Comparison of ENCODE assay signal across 23 cellular contexts in genomic region chr10:34585422-34586115, GRCh38.
DNase-seq lines count a peak whose midpoint lies in the region; ATAC-seq, FAIRE-seq and TF ChIP-seq lines count a peak whose summit lies in the region.
"Had no signal": no experiment of that assay in that cellular context is flagged by ENCODE, and none has a peak within 500 bp of the region (broad histone marks: within the 10 kb centered on the region; RNA-seq: fewer than 3 reads in every experiment).

No MANE protein-coding gene starts in this region.

- TF ChIP-seq CTCF in A549 (IDR thresholded peaks at IDR 0.05), result no peak
- TF ChIP-seq CTCF in epithelial cell of esophagus (IDR thresholded peaks at IDR 0.05; ENCODE audit: insufficient read depth, low read depth, low read length, missing control alignments), result no peak

- CTCF ChIA-PET in A549 (lab: Yijun Ruan, JAX), result no interaction called here

- H3K27ac ChIP-seq in A549, result peak overlapping the region in 1 of 2 experiments; percentile 46; a peak in 1 of 6 replicates
- H3K27ac ChIP-seq in substantia nigra (ENCODE audit: low read depth, low read length, poor library complexity, severe bottlenecking), result no peak overlapping the region

- POLR2A ChIA-PET in A549 (lab: Yijun Ruan, JAX), result no interaction called here

- H3K4me3 ChIP-seq in A549, result no peak overlapping the region
- H3K4me3 ChIP-seq in epithelial cell of esophagus (ENCODE audit: low read length), result no peak overlapping the region
- H3K4me3 ChIP-seq: body of pancreas had no signal

- DNase-seq in A549 (ENCODE audit: low read depth in 1 of 2, low spot score in 1 of 2) (no peak), HTR-8/SVneo (ENCODE audit: insufficient read length, low spot score) (no peak), epithelial cell of esophagus (ENCODE audit: low read depth) (peak; percentile 20), substantia nigra (lab: John Stamatoyannopoulos, UW) (no peak)
- no peak for DNase-seq in activated CD8-positive, alpha-beta memory T cell treated with anti-CD3 and anti-CD28 coated beads for 24 hours
- DNase-seq: 8988T; activated CD8-positive, alpha-beta memory T cell treated with anti-CD3 and anti-CD28 coated beads, Interleukin-2, amount 50 U/mL, for 48 hours; activated gamma-delta T cell; activated naive CD8-positive, alpha-beta T cell treated with anti-CD3 and anti-CD28 coated beads, Interleukin-2, amount 50 U/mL, for 24 hours; body of pancreas; DMS79; KBM-7; left cardiac atrium; naive thymus-derived CD4-positive, alpha-beta T cell; NCI-H1694; NCI-H2171 treated with DMSO at 0.1 percent for 48 hours; NCI-H69; stimulated activated CD4-positive, alpha-beta T cell treated with anti-CD3 and anti-CD28 coated beads, Interleukin-4, amount 100 ng/mL, for 1 hour; stimulated activated naive CD4-positive, alpha-beta T cell had no signal

- 73% methylated on average over 2 of the region's 2 CpGs for WGBS in A549 (ENCODE audit: missing lambda C conversion rate)

- no peaks in the 10 kb centered on the region for H3K9me3 ChIP-seq in A549
- H3K9me3 ChIP-seq: body of pancreas had no signal

- FAIRE-seq in A549 (lab: Jason Lieb, UNC) (peak; percentile 7), HTR-8/SVneo (lab: Jason Lieb, UNC) (peak; percentile 49)
- FAIRE-seq: GM12891 had no signal

- no peak for TF ChIP-seq POLR2A in A549 (IDR thresholded peaks at IDR 0.05; ENCODE audit: low read length)

- no peak for TF ChIP-seq RAD21 in A549 (conservative IDR thresholded peaks at IDR 0.05 in 1 of 2, IDR thresholded peaks at IDR 0.05 in 1 of 2)

- no peak for ATAC-seq in A549
- ATAC-seq in GM21619 (IDR thresholded peaks at IDR 0.05; ENCODE audit: unreplicated experiment), result peak; percentile 54
- ATAC-seq in GM18909 (IDR thresholded peaks at IDR 0.05; ENCODE audit: poor library complexity, unreplicated experiment), result no peak
- no peak for ATAC-seq in GM19397 (IDR thresholded peaks at IDR 0.05; ENCODE audit: unreplicated experiment)
- ATAC-seq: activated naive CD8-positive, alpha-beta T cell treated with anti-CD3 and anti-CD28 coated beads, Interleukin-2, amount 50 U/mL, for 24 hours; body of pancreas; left cardiac atrium; naive thymus-derived CD4-positive, alpha-beta T cell had no signal

- H3K4me1 ChIP-seq in A549, result peaks cover 76% of the 10 kb centered on the region

- TF ChIP-seq EP300 in A549 (IDR thresholded peaks at IDR 0.05), result no peak

- H3K4me2 ChIP-seq in A549, result peak overlapping the region; percentile 29; the same call in 1 of the 3 replicates

TF ChIP-seq in A549, 52 proteins besides CTCF, POLR2A, EP300 and RAD21:
- TF ChIP-seq BCL3 (IDR thresholded peaks at IDR 0.05) (no peak), MAFK (IDR thresholded peaks at IDR 0.05; ENCODE audit: partially characterized antibody) (no peak), SREBF2 (IDR thresholded peaks at IDR 0.05) (no peak), PHF8 (IDR thresholded peaks at IDR 0.05; ENCODE audit: borderline replicate concordance, low read depth) (no peak), CHD2 (IDR thresholded peaks at IDR 0.05; ENCODE audit: low read length, partially characterized antibody) (no peak), ZC3H11A (IDR thresholded peaks at IDR 0.05) (no peak), MAZ (IDR thresholded peaks at IDR 0.05; ENCODE audit: borderline replicate concordance, low read depth, low read length) (no peak), GATA3 (IDR thresholded peaks at IDR 0.05; ENCODE audit: borderline replicate concordance) (no peak), ZSCAN20 (CRISPR knock-in tag; IDR thresholded peaks at IDR 0.05) (no peak), EHF (CRISPR knock-in tag; IDR thresholded peaks at IDR 0.05) (no peak), HOXB13 (CRISPR knock-in tag; IDR thresholded peaks at IDR 0.05; ENCODE audit: low read depth) (no peak), POLR2AphosphoS2 (conservative IDR thresholded peaks at IDR 0.05; ENCODE audit: low read length) (no peak)
